In the genomic region with DNA sequence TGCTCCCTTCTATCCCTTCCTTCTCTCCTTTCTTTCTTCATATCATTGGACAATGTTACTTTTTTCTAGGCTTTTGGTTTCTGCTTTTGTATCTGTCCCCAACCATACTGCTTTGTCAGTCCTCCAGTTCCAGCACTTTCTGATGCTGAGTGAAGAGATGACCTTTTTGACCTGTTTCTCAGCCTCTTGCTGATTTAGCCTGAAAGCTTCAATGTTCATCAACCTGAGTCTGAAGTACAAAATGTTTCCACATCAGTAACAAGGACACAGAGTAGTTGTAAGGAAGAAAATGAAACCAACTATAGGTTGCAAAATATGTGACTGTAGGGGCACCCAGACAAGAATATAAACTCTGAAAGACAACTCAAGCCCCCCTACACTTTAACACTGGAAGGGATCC, we compare ENCODE assay signal across 28 cellular contexts.
"Had no signal": no experiment of that assay in that cellular context is flagged by ENCODE, and none has a peak within 500 bp of the region (broad histone marks: within the 10 kb centered on the region; RNA-seq: fewer than 3 reads in every experiment).

No MANE protein-coding gene starts in this region.

- H3K27me3 Mint-ChIP-seq: activated CD4-positive, alpha-beta memory T cell treated with anti-CD3 and anti-CD28 coated beads, Interleukin-2, amount 10 ng/mL, durations not matched to agents 7 days and 5 days; activated CD4-positive, alpha-beta T cell treated with anti-CD3 and anti-CD28 coated beads, Interleukin-2, amount 10 ng/mL, durations not matched to agents 7 days and 5 days; activated naive CD4-positive, alpha-beta T cell treated with anti-CD3 and anti-CD28 coated beads, Interleukin-2, amount 10 ng/mL, durations not matched to agents 7 days and 5 days; activated T-cell treated with anti-CD3 and anti-CD28 coated beads, Interleukin-2, amount 50 U/mL, for 24 hours; stimulated activated naive CD8-positive, alpha-beta T cell treated with anti-CD3 and anti-CD28 coated beads, Interleukin-15, Interleukin-2, amounts not matched to agents 100 ng/mL and 50 ng/mL, for 24 hours; type B pancreatic cell had no signal

- ATAC-seq: effector memory CD8-positive, alpha-beta T cell; esophagus mucosa; naive thymus-derived CD8-positive, alpha-beta T cell; sciatic nerve; stimulated activated effector memory CD8-positive, alpha-beta T cell treated with anti-CD3 and anti-CD28 coated beads, Interleukin-12 subunit alpha, Interleukin-12 subunit beta, amount 100 ng/mL, for 72 hours; T-helper 17 cell; WTC11 had no signal

- H3K4me3 ChIP-seq: ascending aorta, heart right ventricle, skin epidermis, thoracic aorta, uterus had no signal

- H3K4me1 Mint-ChIP-seq: activated CD4-positive, alpha-beta memory T cell treated with anti-CD3 and anti-CD28 coated beads, Interleukin-2, amount 10 ng/mL, durations not matched to agents 7 days and 5 days; activated CD4-positive, alpha-beta T cell treated with anti-CD3 and anti-CD28 coated beads, Interleukin-2, amount 10 ng/mL, durations not matched to agents 7 days and 5 days; activated naive CD4-positive, alpha-beta T cell treated with anti-CD3 and anti-CD28 coated beads, Interleukin-2, amount 10 ng/mL, durations not matched to agents 7 days and 5 days; activated naive CD8-positive, alpha-beta T cell treated with anti-CD3 and anti-CD28 coated beads, Interleukin-2, amount 10 ng/mL, durations not matched to agents 7 days and 5 days; naive thymus-derived CD8-positive, alpha-beta T cell; stimulated activated effector memory CD8-positive, alpha-beta T cell treated with anti-CD3 and anti-CD28 coated beads, Interleukin-12 subunit alpha, Interleukin-12 subunit beta, amount 100 ng/mL, for 72 hours; T-helper 17 cell; WTC11 had no signal

- H3K9me3 ChIP-seq: ascending aorta, heart right ventricle, thoracic aorta, uterus had no signal

- H3K27ac ChIP-seq: ascending aorta, brain microvascular endothelial cell, heart right ventricle, skin epidermis, thoracic aorta, uterus had no signal

- DNase-seq: activated CD4-positive, alpha-beta memory T cell treated with anti-CD3 and anti-CD28 coated beads, Interleukin-2, amount 10 ng/mL, durations not matched to agents 7 days and 5 days; activated CD4-positive, alpha-beta T cell treated with anti-CD3 and anti-CD28 coated beads for 1 hour; activated CD4-positive, alpha-beta T cell treated with anti-CD3 and anti-CD28 coated beads, Interleukin-2, amount 10 ng/mL, durations not matched to agents 7 days and 5 days; activated CD8-positive, alpha-beta memory T cell treated with anti-CD3 and anti-CD28 coated beads, Interleukin-2, amount 50 U/mL, for 48 hours; activated gamma-delta T cell; activated naive CD4-positive, alpha-beta T cell treated with anti-CD3 and anti-CD28 coated beads, Interleukin-2, amount 10 ng/mL, durations not matched to agents 7 days and 5 days; activated naive CD8-positive, alpha-beta T cell treated with anti-CD3 and anti-CD28 coated beads, Interleukin-2, amount 10 ng/mL, durations not matched to agents 7 days and 5 days; activated T-cell treated with anti-CD3 and anti-CD28 coated beads, Interleukin-2, amount 50 U/mL, for 24 hours; brain microvascular endothelial cell; caudate nucleus; cortex of kidney; effector memory CD8-positive, alpha-beta T cell; foreskin fibroblast; heart right ventricle; naive thymus-derived CD8-positive, alpha-beta T cell; posterior cingulate gyrus; stimulated activated CD4-positive, alpha-beta T cell treated with anti-CD3 and anti-CD28 coated beads, Interleukin-4, amount 100 ng/mL, for 24 hours; T-helper 17 cell; uterus had no signal

- H3K36me3 Mint-ChIP-seq: activated naive CD4-positive, alpha-beta T cell treated with anti-CD3 and anti-CD28 coated beads, Interleukin-2, amount 10 ng/mL, durations not matched to agents 7 days and 5 days; activated naive CD8-positive, alpha-beta T cell treated with anti-CD3 and anti-CD28 coated beads, Interleukin-2, amount 10 ng/mL, durations not matched to agents 7 days and 5 days; naive thymus-derived CD8-positive, alpha-beta T cell; stimulated activated effector memory CD8-positive, alpha-beta T cell treated with anti-CD3 and anti-CD28 coated beads, Interleukin-12 subunit alpha, Interleukin-12 subunit beta, amount 100 ng/mL, for 72 hours; type B pancreatic cell; WTC11 had no signal

- H3K27me3 ChIP-seq: ascending aorta, brain microvascular endothelial cell, heart right ventricle, uterus had no signal

- H3K4me3 Mint-ChIP-seq: activated CD4-positive, alpha-beta memory T cell treated with anti-CD3 and anti-CD28 coated beads, Interleukin-2, amount 10 ng/mL, durations not matched to agents 7 days and 5 days; activated CD4-positive, alpha-beta T cell treated with anti-CD3 and anti-CD28 coated beads, Interleukin-2, amount 10 ng/mL, durations not matched to agents 7 days and 5 days; activated naive CD4-positive, alpha-beta T cell treated with anti-CD3 and anti-CD28 coated beads, Interleukin-2, amount 10 ng/mL, durations not matched to agents 7 days and 5 days; activated naive CD8-positive, alpha-beta T cell treated with anti-CD3 and anti-CD28 coated beads, Interleukin-2, amount 10 ng/mL, durations not matched to agents 7 days and 5 days; activated T-cell treated with anti-CD3 and anti-CD28 coated beads, Interleukin-2, amount 50 U/mL, for 24 hours; effector memory CD8-positive, alpha-beta T cell; naive thymus-derived CD8-positive, alpha-beta T cell; stimulated activated effector memory CD8-positive, alpha-beta T cell treated with anti-CD3 and anti-CD28 coated beads, Interleukin-12 subunit alpha, Interleukin-12 subunit beta, amount 100 ng/mL, for 72 hours; stimulated activated naive CD8-positive, alpha-beta T cell treated with anti-CD3 and anti-CD28 coated beads, Interleukin-15, Interleukin-2, amounts not matched to agents 100 ng/mL and 50 ng/mL, for 24 hours; T-helper 17 cell; type B pancreatic cell; WTC11 had no signal

- H3K9me3 Mint-ChIP-seq: activated CD4-positive, alpha-beta memory T cell treated with anti-CD3 and anti-CD28 coated beads, Interleukin-2, amount 10 ng/mL, durations not matched to agents 7 days and 5 days; activated CD4-positive, alpha-beta T cell treated with anti-CD3 and anti-CD28 coated beads, Interleukin-2, amount 10 ng/mL, durations not matched to agents 7 days and 5 days; activated naive CD4-positive, alpha-beta T cell treated with anti-CD3 and anti-CD28 coated beads, Interleukin-2, amount 10 ng/mL, durations not matched to agents 7 days and 5 days; activated naive CD8-positive, alpha-beta T cell treated with anti-CD3 and anti-CD28 coated beads, Interleukin-2, amount 10 ng/mL, durations not matched to agents 7 days and 5 days; activated T-cell treated with anti-CD3 and anti-CD28 coated beads, Interleukin-2, amount 50 U/mL, for 24 hours; effector memory CD8-positive, alpha-beta T cell; naive thymus-derived CD8-positive, alpha-beta T cell; stimulated activated effector memory CD8-positive, alpha-beta T cell treated with anti-CD3 and anti-CD28 coated beads, Interleukin-12 subunit alpha, Interleukin-12 subunit beta, amount 100 ng/mL, for 72 hours; type B pancreatic cell had no signal

- H3K36me3 ChIP-seq: ascending aorta, brain microvascular endothelial cell, heart right ventricle, thoracic aorta, uterus had no signal

- H3K27ac Mint-ChIP-seq: activated CD4-positive, alpha-beta memory T cell treated with anti-CD3 and anti-CD28 coated beads, Interleukin-2, amount 10 ng/mL, durations not matched to agents 7 days and 5 days; activated CD4-positive, alpha-beta T cell treated with anti-CD3 and anti-CD28 coated beads, Interleukin-2, amount 10 ng/mL, durations not matched to agents 7 days and 5 days; activated naive CD4-positive, alpha-beta T cell treated with anti-CD3 and anti-CD28 coated beads, Interleukin-2, amount 10 ng/mL, durations not matched to agents 7 days and 5 days; activated naive CD8-positive, alpha-beta T cell treated with anti-CD3 and anti-CD28 coated beads, Interleukin-2, amount 10 ng/mL, durations not matched to agents 7 days and 5 days; activated T-cell treated with anti-CD3 and anti-CD28 coated beads, Interleukin-2, amount 50 U/mL, for 24 hours; effector memory CD8-positive, alpha-beta T cell; stimulated activated effector memory CD8-positive, alpha-beta T cell treated with anti-CD3 and anti-CD28 coated beads, Interleukin-12 subunit alpha, Interleukin-12 subunit beta, amount 100 ng/mL, for 72 hours; stimulated activated naive CD8-positive, alpha-beta T cell treated with anti-CD3 and anti-CD28 coated beads, Interleukin-15, Interleukin-2, amounts not matched to agents 100 ng/mL and 50 ng/mL, for 24 hours; T-helper 17 cell; type B pancreatic cell; WTC11 had no signal

- H3K4me1 ChIP-seq: ascending aorta had no signal
